Comparison of ENCODE assay signal across 8 cellular contexts in genomic region chr18:25350561-25351201, GRCh38. TPM values are rescaled to one million over a fixed set of nuclear protein-coding genes. Genes with fewer than 3 reads are reported as not detected.
DNase-seq lines count a peak whose midpoint lies in the region; ATAC-seq, FAIRE-seq and TF ChIP-seq lines count a peak whose summit lies in the region.

No MANE protein-coding gene starts in this region.

- H3K4me3 ChIP-seq in AG04450 (ENCODE audit: low read depth, low read length), result peak overlapping the region; percentile 87
- peak overlapping the region; percentile 88 for H3K4me3 ChIP-seq in astrocyte (ENCODE audit: insufficient read depth, low read depth, low read length)
- peak overlapping the region; percentile 43 to 55 for H3K4me3 ChIP-seq in prostate gland

- peak overlapping the region; percentile 80 for H3K27ac ChIP-seq in AG04450 (ENCODE audit: low read depth, low read length)
- peak overlapping the region; percentile 89 for H3K27ac ChIP-seq in astrocyte (ENCODE audit: low read depth, low read length)
- H3K27ac ChIP-seq in prostate gland, result peak overlapping the region; percentile 50 to 58

- H3K27me3 ChIP-seq in AG04450 (ENCODE audit: control insufficient read depth, insufficient read depth, low read length) (peaks cover 7% of the 10 kb centered on the region), astrocyte (ENCODE audit: insufficient read depth, low read length) (no peaks in the 10 kb centered on the region), prostate gland (replicated peaks; ENCODE audit: insufficient read depth) (no peaks in the 10 kb centered on the region)

- DNase-seq in AG04450 (ENCODE audit: low read depth, low spot score), result peak; percentile 20
- DNase-seq in GM13976 (ENCODE audit: low spot score), result peak; percentile 68
- peak; percentile 55 for DNase-seq in M059J (ENCODE audit: low read depth)
- DNase-seq in astrocyte (ENCODE audit: low read depth), result peak; percentile 47
- peak; percentile 54 for DNase-seq in hepatic stellate cell (ENCODE audit: low spot score)
- DNase-seq in prostate gland (ENCODE audit: low spot score), result no peak
- no peak for DNase-seq in NCI-H2029 treated with DMSO at 0.1 percent for 48 hours (lab: John Stamatoyannopoulos, UW)

- H3K27me3 Mint-ChIP-seq in astrocyte (ENCODE audit: low read depth, unreplicated experiment), result peaks cover 2% of the 10 kb centered on the region

- H3K27ac Mint-ChIP-seq in astrocyte (ENCODE audit: unreplicated experiment), result peak overlapping the region; percentile 97

- H3K4me1 ChIP-seq in astrocyte (ENCODE audit: insufficient read depth, low read length) (peaks cover 5% of the 10 kb centered on the region), prostate gland (replicated peaks) (no peaks in the 10 kb centered on the region)

- H3K36me3 Mint-ChIP-seq in astrocyte (ENCODE audit: low read depth, unreplicated experiment), result no peaks in the 10 kb centered on the region

- in situ Hi-C loops in GM13976 (cut with MboI; ENCODE audit: low sequenced_read_pairs, unreplicated experiment), result no loop called here

- H3K4me3 Mint-ChIP-seq in astrocyte (ENCODE audit: unreplicated experiment), result peak overlapping the region; percentile 98

- peaks cover 5% of the 10 kb centered on the region for H4K20me1 ChIP-seq in astrocyte (ENCODE audit: insufficient read depth, low read length)

- peak overlapping the region; percentile 88 for H3K9ac ChIP-seq in astrocyte (ENCODE audit: low read length)

- POLR2A ChIA-PET in AG04450 (lab: Yijun Ruan, JAX), result interaction anchor here (0.6 to 0.7 kb wide), 4 partner anchors 24 to 337 kb away, joined by 3 to 7 read pairs (median 5); no protein-coding TSS in a partner anchor

- FAIRE-seq in astrocyte (lab: Jason Lieb, UNC), result no peak

- no peak for TF ChIP-seq CTCF in AG04450 (IDR thresholded peaks at IDR 0.05; ENCODE audit: low read depth, low read length)
- no peak for TF ChIP-seq CTCF in GM13976 (IDR thresholded peaks at IDR 0.05; ENCODE audit: borderline replicate concordance, control extremely low read depth, extremely low read depth, insufficient read depth, missing control alignments)
- TF ChIP-seq CTCF in astrocyte (IDR thresholded peaks at IDR 0.05; ENCODE audit: insufficient read depth, low read depth, low read length), result no peak
- TF ChIP-seq CTCF in prostate gland (IDR thresholded peaks at IDR 0.05), result no peak

- H3K9me3 ChIP-seq in AG04450 (ENCODE audit: control insufficient read depth, insufficient read depth, low read length) (no peaks in the 10 kb centered on the region), astrocyte (ENCODE audit: insufficient read depth, low read depth, low read length) (no peaks in the 10 kb centered on the region), prostate gland (no peaks in the 10 kb centered on the region)

- H3K4me1 Mint-ChIP-seq in astrocyte (ENCODE audit: low read depth, unreplicated experiment), result peaks cover 17% of the 10 kb centered on the region

- H3K36me3 ChIP-seq in astrocyte (ENCODE audit: insufficient read depth, low read length) (no peaks in the 10 kb centered on the region), prostate gland (no peaks in the 10 kb centered on the region)

- H2AFZ ChIP-seq in astrocyte (ENCODE audit: low read depth, low read length), result peak overlapping the region; percentile 67

- no peaks in the 10 kb centered on the region for H3K9me3 Mint-ChIP-seq in astrocyte (ENCODE audit: unreplicated experiment)

- intact Hi-C loops in prostate gland (cut with DNase I), result loop anchor here (5.0 to 10.0 kb wide), 2 partner anchors 104 to 473 kb away; no protein-coding TSS in a partner anchor

- no peak for TF ChIP-seq POLR2A in prostate gland (IDR thresholded peaks at IDR 0.05)

- CTCF ChIA-PET in AG04450 (lab: Charles Lee), result interaction anchor here (0.6 to 0.7 kb wide), 4 partner anchors 154 to 542 kb away, joined by 3 to 5 read pairs (median 4); no protein-coding TSS in a partner anchor

- ATAC-seq in GM21619 (IDR thresholded peaks at IDR 0.05; ENCODE audit: unreplicated experiment), result no peak

- H3K4me2 ChIP-seq in astrocyte (ENCODE audit: low read length), result peak overlapping the region; percentile 93

- WGBS in prostate gland, result 2% methylated on average over 66 of the region's 73 CpGs

- peaks cover 26% of the 10 kb centered on the region for H3K79me2 ChIP-seq in astrocyte (ENCODE audit: insufficient read depth, low read length)

RNA-seq across cellular contexts. Expression of gene ZNF521, which starts 1.3 kb away (rescaled TPM):
- 25.9 and 27.4 TPM in 2 replicates for polyA plus RNA-seq in AG04450 (2011; rRNA removed)
- polyA minus RNA-seq in AG04450 (2011; rRNA and poly(A)+ RNA removed), result 91.0 and 116 TPM in 2 replicates
- total RNA-seq in M059J (2014; rRNA removed; shearing (Covaris generic)), result 8.3 and 20.4 TPM in 2 replicates
- total RNA-seq in astrocyte (43.0 and 48.0 TPM in 2 replicates), prostate gland (10 to 100 TPM; 12.7 to 41.5 TPM)

Comparison
In these comparisons a context has a peak if more than half of its experiments do, and no peak if none do; other contexts are left out.
1. DNase-seq: peak in AG04450 (single experiment), GM13976 (single experiment), M059J (single experiment), astrocyte (single experiment) and hepatic stellate cell (single experiment); none in prostate gland (single experiment) and NCI-H2029 treated with DMSO at 0.1 percent for 48 hours (single experiment).
2. Peak in every context shown above with its lines, with median percentiles within 50 percentile points of each other: H3K27ac ChIP-seq and H3K4me3 ChIP-seq.